1 cellular context compared by ENCODE assay signal in genomic region chr1:39653546-39654031, GRCh38.
TF ChIP-seq lines count a peak whose summit lies in the region.

No MANE protein-coding gene starts in this region.

TF ChIP-seq in K562, 482 proteins besides CTCF, POLR2A, EP300 and RAD21 (continued from another document and continues in another):
- TF ChIP-seq, protein P1, sequence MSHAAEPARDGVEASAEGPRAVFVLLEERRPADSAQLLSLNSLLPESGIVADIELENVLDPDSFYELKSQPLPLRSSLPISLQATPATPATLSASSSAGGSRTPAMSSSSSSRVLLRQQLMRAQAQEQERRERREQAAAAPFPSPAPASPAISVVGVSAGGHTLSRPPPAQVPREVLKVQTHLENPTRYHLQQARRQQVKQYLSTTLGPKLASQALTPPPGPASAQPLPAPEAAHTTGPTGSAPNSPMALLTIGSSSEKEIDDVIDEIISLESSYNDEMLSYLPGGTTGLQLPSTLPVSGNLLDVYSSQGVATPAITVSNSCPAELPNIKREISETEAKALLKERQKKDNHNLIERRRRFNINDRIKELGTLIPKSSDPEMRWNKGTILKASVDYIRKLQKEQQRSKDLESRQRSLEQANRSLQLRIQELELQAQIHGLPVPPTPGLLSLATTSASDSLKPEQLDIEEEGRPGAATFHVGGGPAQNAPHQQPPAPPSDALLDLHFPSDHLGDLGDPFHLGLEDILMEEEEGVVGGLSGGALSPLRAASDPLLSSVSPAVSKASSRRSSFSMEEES (CRISPR knock-in tag; IDR thresholded peaks at IDR 0.05): peak; percentile 47; the same call in 1 of the 2 replicates
- TF ChIP-seq RAD51 (IDR thresholded peaks at IDR 0.05; ENCODE audit: borderline replicate concordance, low read depth): no peak
- 0 out of 2 replicates have a peak, but pooled peaks have one; percentile 58 for TF ChIP-seq OTX1 (CRISPR knock-in tag; IDR thresholded peaks at IDR 0.05)
- TF ChIP-seq NFE2L1 (tag; IDR thresholded peaks at IDR 0.05; ENCODE audit: borderline replicate concordance, low read depth): no peak
- TF ChIP-seq, protein P2, sequence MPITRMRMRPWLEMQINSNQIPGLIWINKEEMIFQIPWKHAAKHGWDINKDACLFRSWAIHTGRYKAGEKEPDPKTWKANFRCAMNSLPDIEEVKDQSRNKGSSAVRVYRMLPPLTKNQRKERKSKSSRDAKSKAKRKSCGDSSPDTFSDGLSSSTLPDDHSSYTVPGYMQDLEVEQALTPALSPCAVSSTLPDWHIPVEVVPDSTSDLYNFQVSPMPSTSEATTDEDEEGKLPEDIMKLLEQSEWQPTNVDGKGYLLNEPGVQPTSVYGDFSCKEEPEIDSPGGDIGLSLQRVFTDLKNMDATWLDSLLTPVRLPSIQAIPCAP (CRISPR knock-in tag; IDR thresholded peaks at IDR 0.05; ENCODE audit: borderline replicate concordance): no peak
- peak; percentile 65 for TF ChIP-seq ZNF384 (IDR thresholded peaks at IDR 0.05; ENCODE audit: low read depth, low read length)
- TF ChIP-seq GTF2F1 (IDR thresholded peaks at IDR 0.05; ENCODE audit: low read depth, low read length): no peak
- TF ChIP-seq, protein P3, sequence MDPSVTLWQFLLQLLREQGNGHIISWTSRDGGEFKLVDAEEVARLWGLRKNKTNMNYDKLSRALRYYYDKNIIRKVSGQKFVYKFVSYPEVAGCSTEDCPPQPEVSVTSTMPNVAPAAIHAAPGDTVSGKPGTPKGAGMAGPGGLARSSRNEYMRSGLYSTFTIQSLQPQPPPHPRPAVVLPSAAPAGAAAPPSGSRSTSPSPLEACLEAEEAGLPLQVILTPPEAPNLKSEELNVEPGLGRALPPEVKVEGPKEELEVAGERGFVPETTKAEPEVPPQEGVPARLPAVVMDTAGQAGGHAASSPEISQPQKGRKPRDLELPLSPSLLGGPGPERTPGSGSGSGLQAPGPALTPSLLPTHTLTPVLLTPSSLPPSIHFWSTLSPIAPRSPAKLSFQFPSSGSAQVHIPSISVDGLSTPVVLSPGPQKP (CRISPR knock-in tag; IDR thresholded peaks at IDR 0.05): no peak
- TF ChIP-seq CHD4 (IDR thresholded peaks at IDR 0.05; ENCODE audit: insufficient read depth, insufficient replicate concordance, low read depth, low read length, poor library complexity, severe bottlenecking): no peak
- no peak for TF ChIP-seq NELFE (IDR thresholded peaks at IDR 0.05; ENCODE audit: insufficient read depth, insufficient read length)
- peak; percentile 59; the same call in 1 of the 2 replicates for TF ChIP-seq JUND (IDR thresholded peaks at IDR 0.05; ENCODE audit: borderline replicate concordance, low read depth, low read length)
- TF ChIP-seq JUND (tag; IDR thresholded peaks at IDR 0.05; ENCODE audit: borderline replicate concordance, low read depth, low read length): no peak
- TF ChIP-seq DACH1 (IDR thresholded peaks at IDR 0.05; ENCODE audit: partially characterized antibody): no peak
- peak; percentile 51; the same call in 1 of the 2 replicates for TF ChIP-seq MYC (IDR thresholded peaks at IDR 0.05; ENCODE audit: low read depth, low read length)
- TF ChIP-seq MYC (CRISPR knock-in tag; IDR thresholded peaks at IDR 0.05; ENCODE audit: borderline replicate concordance, low read depth): no peak
- peak; percentile 58; the same call in 1 of the 2 replicates for TF ChIP-seq STAG1 (CRISPR knock-in tag; IDR thresholded peaks at IDR 0.05; ENCODE audit: borderline replicate concordance)
- no peak for TF ChIP-seq PYGO2 (tag; IDR thresholded peaks at IDR 0.05)
- no peak for TF ChIP-seq SMARCE1 (IDR thresholded peaks at IDR 0.05)
- TF ChIP-seq MGA (IDR thresholded peaks at IDR 0.05): no peak
- TF ChIP-seq, protein P4, sequence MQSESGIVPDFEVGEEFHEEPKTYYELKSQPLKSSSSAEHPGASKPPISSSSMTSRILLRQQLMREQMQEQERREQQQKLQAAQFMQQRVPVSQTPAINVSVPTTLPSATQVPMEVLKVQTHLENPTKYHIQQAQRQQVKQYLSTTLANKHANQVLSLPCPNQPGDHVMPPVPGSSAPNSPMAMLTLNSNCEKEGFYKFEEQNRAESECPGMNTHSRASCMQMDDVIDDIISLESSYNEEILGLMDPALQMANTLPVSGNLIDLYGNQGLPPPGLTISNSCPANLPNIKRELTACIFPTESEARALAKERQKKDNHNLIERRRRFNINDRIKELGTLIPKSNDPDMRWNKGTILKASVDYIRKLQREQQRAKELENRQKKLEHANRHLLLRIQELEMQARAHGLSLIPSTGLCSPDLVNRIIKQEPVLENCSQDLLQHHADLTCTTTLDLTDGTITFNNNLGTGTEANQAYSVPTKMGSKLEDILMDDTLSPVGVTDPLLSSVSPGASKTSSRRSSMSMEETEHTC (IDR thresholded peaks at IDR 0.05): 0 out of 2 replicates have a peak, but pooled peaks have one; percentile 72
- no peak for TF ChIP-seq RFX1 (IDR thresholded peaks at IDR 0.05)
- TF ChIP-seq ESRRA (IDR thresholded peaks at IDR 0.05; ENCODE audit: borderline replicate concordance, low read depth): peak; percentile 54; the same call in 1 of the 2 replicates
- TF ChIP-seq HINFP (tag; conservative IDR thresholded peaks at IDR 0.05; ENCODE audit: low read depth): no peak
- no peak for TF ChIP-seq ETV6 (IDR thresholded peaks at IDR 0.05; ENCODE audit: borderline replicate concordance in 1 of 2, low read depth in 2 of 2, low read length in 1 of 2)
- TF ChIP-seq ETV6 (CRISPR knock-in tag; IDR thresholded peaks at IDR 0.05; ENCODE audit: borderline replicate concordance): no peak
- no peak for TF ChIP-seq HDAC1 (IDR thresholded peaks at IDR 0.05)
- no peak for TF ChIP-seq BRF2 (IDR thresholded peaks at IDR 0.05; ENCODE audit: borderline replicate concordance, insufficient read depth, insufficient read length)
- TF ChIP-seq ZNF134 (CRISPR knock-in tag; conservative IDR thresholded peaks at IDR 0.05): no peak
- 0 out of 2 replicates have a peak, but pooled peaks have one; percentile 12 for TF ChIP-seq ZNF24 (IDR thresholded peaks at IDR 0.05)
- no peak for TF ChIP-seq HDGF (IDR thresholded peaks at IDR 0.05)
- TF ChIP-seq, protein P5, sequence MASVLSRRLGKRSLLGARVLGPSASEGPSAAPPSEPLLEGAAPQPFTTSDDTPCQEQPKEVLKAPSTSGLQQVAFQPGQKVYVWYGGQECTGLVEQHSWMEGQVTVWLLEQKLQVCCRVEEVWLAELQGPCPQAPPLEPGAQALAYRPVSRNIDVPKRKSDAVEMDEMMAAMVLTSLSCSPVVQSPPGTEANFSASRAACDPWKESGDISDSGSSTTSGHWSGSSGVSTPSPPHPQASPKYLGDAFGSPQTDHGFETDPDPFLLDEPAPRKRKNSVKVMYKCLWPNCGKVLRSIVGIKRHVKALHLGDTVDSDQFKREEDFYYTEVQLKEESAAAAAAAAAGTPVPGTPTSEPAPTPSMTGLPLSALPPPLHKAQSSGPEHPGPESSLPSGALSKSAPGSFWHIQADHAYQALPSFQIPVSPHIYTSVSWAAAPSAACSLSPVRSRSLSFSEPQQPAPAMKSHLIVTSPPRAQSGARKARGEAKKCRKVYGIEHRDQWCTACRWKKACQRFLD (CRISPR knock-in tag; IDR thresholded peaks at IDR 0.05): no peak
